Comparison of ENCODE assay signal across 8 cellular contexts in genomic region chr22:19714320-19715252, GRCh38. TPM values are rescaled to one million over a fixed set of nuclear protein-coding genes. Genes with fewer than 3 reads are reported as not detected.
DNase-seq lines count a peak whose midpoint lies in the region; FAIRE-seq and TF ChIP-seq lines count a peak whose summit lies in the region.

Gene SEPTIN5, plus strand, starts transcription at chr22:19714503. Its CDS starts 86 bp downstream, at chr22:19714589.

- no peaks in the 10 kb centered on the region for H3K27me3 ChIP-seq in A673 (replicated peaks; ENCODE audit: insufficient read depth, low read depth, low read length, poor library complexity)

- TF ChIP-seq CTCF in A673 (conservative IDR thresholded peaks at IDR 0.05; ENCODE audit: low read depth, low read length), result no peak
- no peak for TF ChIP-seq CTCF in coronary artery (IDR thresholded peaks at IDR 0.05)

- H3K27ac ChIP-seq in A673 (ENCODE audit: low read depth, low read length, poor library complexity, severe bottlenecking) (peak within 1 kb of the TSS; percentile 31), coronary artery (peak within 1 kb of the TSS in 1 of 2 donors; percentile 28), mesodermal cell (ENCODE audit: low read depth, low read length, severe bottlenecking) (no peak within 1 kb of the TSS)

- WGBS in mesodermal cell (ENCODE audit: insufficient coverage in 2 of 2), 2 experiments, result 1 to 2% methylated on average over 65 to 88 of the region's 104 CpGs

- CTCF ChIA-PET in A673 (lab: Charles Lee), result interaction anchor here (0.6 kb wide), 1 partner anchor 87 kb away, joined by 4 read pairs; no protein-coding TSS in a partner anchor

- H3K9me3 ChIP-seq in A673 (ENCODE audit: low read depth, low read length, poor library complexity, severe bottlenecking), result no peaks in the 10 kb centered on the region
- no peaks in the 10 kb centered on the region for H3K9me3 ChIP-seq in mesodermal cell (ENCODE audit: control insufficient read depth, low read length)

- POLR2A ChIA-PET in A673 (lab: Charles Lee; ENCODE audit: low non-redundant PET), result no interaction called here

- no TSS peak for BruUV-seq in A673 (replicated peaks; lab: Mats Ljungman, UMichigan)

- TF ChIP-seq EP300 in Ishikawa (IDR thresholded peaks at IDR 0.05; ENCODE audit: borderline replicate concordance), result no peak

- no peak for TF ChIP-seq RAD21 in Ishikawa (IDR thresholded peaks at IDR 0.05; ENCODE audit: low read depth)

- H3K36me3 ChIP-seq in A673 (ENCODE audit: insufficient read depth, low read length, poor library complexity, severe bottlenecking) (no peaks in the 10 kb centered on the region), mesodermal cell (ENCODE audit: control insufficient read depth, insufficient read depth, low read length) (peaks cover 2% of the 10 kb centered on the region)

- H3K4me3 ChIP-seq in A673 (ENCODE audit: low read depth, low read length, poor library complexity, severe bottlenecking) (peak within 1 kb of the TSS; percentile 79), coronary artery (peak within 1 kb of the TSS; percentile 89), mesodermal cell (ENCODE audit: extremely low read depth, insufficient read depth, low read length, poor library complexity, severe bottlenecking) (peak within 1 kb of the TSS; percentile 63)

- intact Hi-C loops in A673 (cut with micrococcal nuclease; ENCODE audit: unreplicated experiment), result loop anchor here (5.0 kb wide), 1 partner anchor 282 kb away; the partner anchor contains the start of genes HIRA and MRPL40

- no peak for TF ChIP-seq POLR2A in GM12891 (IDR thresholded peaks at IDR 0.05; ENCODE audit: low read depth, low read length)

- H3K4me1 ChIP-seq in A673 (ENCODE audit: insufficient read depth, low read length, poor library complexity, severe bottlenecking) (peaks cover 10% of the 10 kb centered on the region), mesodermal cell (ENCODE audit: control insufficient read depth, insufficient read depth, low read length, poor library complexity, severe bottlenecking) (peaks cover 11% of the 10 kb centered on the region)

- FAIRE-seq in urothelium cell line (lab: Jason Lieb, UNC), result peak; percentile 63
- no peak for FAIRE-seq in GM12891 (lab: Jason Lieb, UNC)

- DNase-seq in A673 (ENCODE audit: low spot score) (no peak), coronary artery (ENCODE audit: low spot score) (no peak), urothelium cell line (ENCODE audit: low spot score) (peak; percentile 73), GM12891 (ENCODE audit: insufficient read length, low spot score) (no peak), kidney tubule cell (ENCODE audit: low spot score) (no peak), SHP77 (lab: John Stamatoyannopoulos, UW) (no peak)

TF ChIP-seq in Ishikawa, 13 proteins besides CTCF, POLR2A, EP300 and RAD21:
- no peak for TF ChIP-seq TCF12 (IDR thresholded peaks at IDR 0.05; ENCODE audit: low read depth)
- TF ChIP-seq FOXM1 (IDR thresholded peaks at IDR 0.05; ENCODE audit: borderline replicate concordance, low read depth), result no peak
- TF ChIP-seq YY1 (IDR thresholded peaks at IDR 0.05; ENCODE audit: low read depth), result no peak
- TF ChIP-seq TEAD4 (IDR thresholded peaks at IDR 0.05), result no peak
- TF ChIP-seq ZBTB7A (IDR thresholded peaks at IDR 0.05; ENCODE audit: low read depth), result peak; percentile 81; the same call in 1 of the 2 replicates
- TF ChIP-seq TAF1 (IDR thresholded peaks at IDR 0.05; ENCODE audit: low read depth), result no peak
- no peak for TF ChIP-seq CREB1 (IDR thresholded peaks at IDR 0.05; ENCODE audit: low read depth)

TF ChIP-seq in GM12891, 5 proteins besides CTCF, POLR2A, EP300 and RAD21:
- TF ChIP-seq SPI1 (IDR thresholded peaks at IDR 0.05; ENCODE audit: low read depth, low read length) (no peak), POLR2AphosphoS5 (IDR thresholded peaks at IDR 0.05; ENCODE audit: low read depth, low read length) (no peak), POU2F2 (IDR thresholded peaks at IDR 0.05; ENCODE audit: low read depth, low read length) (no peak), TAF1 (IDR thresholded peaks at IDR 0.05; ENCODE audit: low read depth, low read length) (no peak), PAX5 (IDR thresholded peaks at IDR 0.05; ENCODE audit: insufficient read depth, low read length, severe bottlenecking) (no peak)

RNA-seq across cellular contexts. Expression of gene SEPTIN5, which starts in this region (rescaled TPM):
- 50.4 and 58.9 TPM in 2 replicates for total RNA-seq in A673 (2021)
- 19.2 TPM for polyA plus RNA-seq in mesodermal cell (2013, experiment 1 of 2)
- 17.6 TPM for polyA plus RNA-seq in mesodermal cell (2013, experiment 2 of 2)
- polyA plus RNA-seq in GM12891 (2012; ENCODE audit: low read depth, missing spikeins), result 0.74 TPM
